In the genomic region with DNA sequence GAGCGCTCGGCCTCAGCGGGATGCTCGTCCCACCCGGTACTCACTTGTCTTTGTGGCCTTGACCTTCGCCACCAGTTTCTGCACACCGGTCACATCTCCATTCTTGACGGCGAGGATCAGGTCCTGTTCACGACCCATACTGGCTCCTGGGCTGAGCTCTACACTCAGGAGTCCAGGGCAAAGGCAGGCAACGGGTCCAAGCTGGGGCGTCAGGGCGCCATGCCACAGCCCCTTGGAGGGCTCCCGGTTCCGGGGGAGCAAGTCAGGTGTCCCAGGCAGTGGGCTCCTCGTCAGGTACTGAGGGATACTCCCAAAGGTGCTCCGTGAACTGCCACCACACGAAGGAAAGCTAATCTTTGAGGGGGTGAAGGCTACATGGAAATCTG, we compare ENCODE assay signal across 1 cellular context.
TF ChIP-seq lines count a peak whose summit lies in the region.

No MANE protein-coding gene starts in this region.

TF ChIP-seq in HCT116, 20 proteins besides CTCF, POLR2A, EP300 and RAD21 (continued from another document):
- no peak for TF ChIP-seq EZH2phosphoT487 (IDR thresholded peaks at IDR 0.05; ENCODE audit: borderline replicate concordance)
TF ChIP-seq in HCT116: peak in this region for 0.
